In the genomic region with DNA sequence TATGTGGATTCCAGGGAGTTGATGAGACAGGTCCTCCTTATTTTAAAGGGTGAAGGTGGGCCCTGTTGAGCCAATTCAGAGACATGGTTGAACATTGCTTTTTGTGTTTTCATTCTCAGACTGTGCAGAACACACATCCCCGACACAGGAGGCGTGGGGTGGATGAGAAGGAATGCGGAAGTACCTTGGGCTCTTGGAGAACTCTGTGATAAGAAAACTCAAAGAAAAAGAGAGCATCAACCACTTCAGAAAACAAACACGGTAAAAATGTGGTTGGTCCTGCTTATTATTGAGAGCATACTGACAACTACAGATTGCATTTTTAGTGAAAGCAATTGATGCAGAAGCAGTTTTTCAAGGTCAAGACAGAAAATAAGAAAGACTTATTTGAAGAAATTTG, we compare ENCODE assay signal across 26 cellular contexts.
"Had no signal": no experiment of that assay in that cellular context is flagged by ENCODE, and none has a peak within 500 bp of the region (broad histone marks: within the 10 kb centered on the region; RNA-seq: fewer than 3 reads in every experiment).

No MANE protein-coding gene starts in this region.

- H3K36me3 ChIP-seq: heart left ventricle, left ventricle myocardium inferior, ovary, right atrium auricular region, right lobe of liver, stomach, tibial artery, upper lobe of left lung, vagina had no signal

- ATAC-seq: heart left ventricle; left colon; natural killer cell; stimulated activated naive B cell treated with anti-CD40 and anti-IgM and Interleukin-4, amounts not matched to agents 10 μg/mL and 1 μg/mL and 100 μg/mL, for 72 hours; stimulated activated naive CD8-positive, alpha-beta T cell treated with anti-CD3 and anti-CD28 coated beads, Interleukin-15, Interleukin-2, amounts not matched to agents 100 U/mL and 50 U/mL, for 24 hours had no signal

- H3K27ac Mint-ChIP-seq: immature natural killer cell; naive B cell; natural killer cell; progenitor cell of endocrine pancreas; stimulated activated naive B cell treated with anti-CD40 and anti-IgM and Interleukin-4, amounts not matched to agents 10 μg/mL and 1 μg/mL and 100 μg/mL, for 72 hours had no signal

- H3K4me1 ChIP-seq: heart left ventricle, left ventricle myocardium inferior, right atrium auricular region, right lobe of liver, stomach, testis, tibial artery, upper lobe of left lung, vagina had no signal

- H3K4me3 Mint-ChIP-seq: immature natural killer cell; naive B cell; natural killer cell; stimulated activated naive B cell treated with anti-CD40 and anti-IgM and Interleukin-4, amounts not matched to agents 10 μg/mL and 1 μg/mL and 100 μg/mL, for 72 hours had no signal

- H3K9me3 Mint-ChIP-seq: natural killer cell had no signal

- H3K27me3 Mint-ChIP-seq: naive B cell; stimulated activated naive B cell treated with anti-CD40 and anti-IgM and Interleukin-4, amounts not matched to agents 10 μg/mL and 1 μg/mL and 100 μg/mL, for 72 hours had no signal

- H3K27ac ChIP-seq: heart left ventricle, left ventricle myocardium inferior, ovary, right atrium auricular region, right lobe of liver, stomach, testis, tibial artery, upper lobe of left lung, vagina had no signal

- H3K4me1 Mint-ChIP-seq: immature natural killer cell; natural killer cell; stimulated activated naive B cell treated with anti-CD40 and anti-IgM and Interleukin-4, amounts not matched to agents 10 μg/mL and 1 μg/mL and 100 μg/mL, for 72 hours had no signal

- H3K4me3 ChIP-seq: heart left ventricle, left ventricle myocardium inferior, ovary, right atrium auricular region, right lobe of liver, stomach, testis, tibial artery, upper lobe of left lung, vagina had no signal

- H3K9me3 ChIP-seq: left ventricle myocardium inferior, ovary, right atrium auricular region, right lobe of liver, testis, tibial artery, upper lobe of left lung, vagina had no signal

- H3K27me3 ChIP-seq: heart left ventricle, ovary, right atrium auricular region, right lobe of liver, stomach, testis, tibial artery, upper lobe of left lung, vagina had no signal

- H3K36me3 Mint-ChIP-seq: immature natural killer cell; naive B cell; natural killer cell; stimulated activated naive B cell treated with anti-CD40 and anti-IgM and Interleukin-4, amounts not matched to agents 10 μg/mL and 1 μg/mL and 100 μg/mL, for 72 hours had no signal

- DNase-seq: glutamatergic neuron; heart left ventricle; hippocampal formation; immature natural killer cell; kidney; left colon; left ventricle myocardium inferior; mammary epithelial cell; mesenchymal stem cell; naive B cell; natural killer cell; ovary; right lobe of liver; stimulated activated CD4-positive, alpha-beta T cell treated with anti-CD3 and anti-CD28 coated beads, Interleukin-12 subunit alpha, Interleukin-12 subunit beta, amount 100 ng/mL, for 4 hours; stimulated activated CD4-positive, alpha-beta T cell treated with anti-CD3 and anti-CD28 coated beads, Interleukin-15, amount 100 ng/mL, for 24 hours; stimulated activated CD4-positive, alpha-beta T cell treated with anti-CD3 and anti-CD28 coated beads, Interleukin-2, amount 100 ng/mL, for 24 hours; stimulated activated CD4-positive, alpha-beta T cell treated with anti-CD3 and anti-CD28 coated beads, Interleukin-4, amount 100 ng/mL, for 1 hour; stimulated activated naive B cell treated with anti-CD40 and anti-IgM and Interleukin-4, amounts not matched to agents 10 μg/mL and 1 μg/mL and 100 μg/mL, for 72 hours; stimulated activated naive CD8-positive, alpha-beta T cell treated with anti-CD3 and anti-CD28 coated beads, Interleukin-15, Interleukin-2, amounts not matched to agents 100 U/mL and 50 U/mL, for 24 hours; stomach; testis; tibial artery; upper lobe of left lung had no signal
